In the genomic region with DNA sequence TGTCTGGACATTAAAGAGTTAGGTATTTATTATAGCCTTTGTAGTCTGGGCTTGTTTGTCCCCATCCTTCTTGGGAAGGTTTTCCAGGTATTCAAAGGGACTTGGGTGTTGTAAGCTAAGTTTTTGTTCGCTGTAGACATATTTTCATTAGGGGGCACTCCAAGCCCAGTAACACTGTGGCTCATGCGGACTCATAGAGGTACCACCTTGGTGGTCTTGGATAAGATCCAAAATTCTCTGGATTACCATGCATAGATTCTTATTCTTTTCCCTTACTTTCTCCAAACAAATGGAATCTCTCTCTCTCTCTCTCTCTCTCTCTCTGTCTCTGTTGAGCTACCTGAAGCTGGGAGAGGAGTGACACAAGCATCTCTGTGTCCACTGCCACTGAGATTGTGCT, we compare ENCODE assay signal across 1 cellular context.
TF ChIP-seq lines count a peak whose summit lies in the region.

No MANE protein-coding gene starts in this region.

TF ChIP-seq in WTC11, 78 proteins besides CTCF, POLR2A, EP300 and RAD21 (continued from another document):
- TF ChIP-seq, protein P1, sequence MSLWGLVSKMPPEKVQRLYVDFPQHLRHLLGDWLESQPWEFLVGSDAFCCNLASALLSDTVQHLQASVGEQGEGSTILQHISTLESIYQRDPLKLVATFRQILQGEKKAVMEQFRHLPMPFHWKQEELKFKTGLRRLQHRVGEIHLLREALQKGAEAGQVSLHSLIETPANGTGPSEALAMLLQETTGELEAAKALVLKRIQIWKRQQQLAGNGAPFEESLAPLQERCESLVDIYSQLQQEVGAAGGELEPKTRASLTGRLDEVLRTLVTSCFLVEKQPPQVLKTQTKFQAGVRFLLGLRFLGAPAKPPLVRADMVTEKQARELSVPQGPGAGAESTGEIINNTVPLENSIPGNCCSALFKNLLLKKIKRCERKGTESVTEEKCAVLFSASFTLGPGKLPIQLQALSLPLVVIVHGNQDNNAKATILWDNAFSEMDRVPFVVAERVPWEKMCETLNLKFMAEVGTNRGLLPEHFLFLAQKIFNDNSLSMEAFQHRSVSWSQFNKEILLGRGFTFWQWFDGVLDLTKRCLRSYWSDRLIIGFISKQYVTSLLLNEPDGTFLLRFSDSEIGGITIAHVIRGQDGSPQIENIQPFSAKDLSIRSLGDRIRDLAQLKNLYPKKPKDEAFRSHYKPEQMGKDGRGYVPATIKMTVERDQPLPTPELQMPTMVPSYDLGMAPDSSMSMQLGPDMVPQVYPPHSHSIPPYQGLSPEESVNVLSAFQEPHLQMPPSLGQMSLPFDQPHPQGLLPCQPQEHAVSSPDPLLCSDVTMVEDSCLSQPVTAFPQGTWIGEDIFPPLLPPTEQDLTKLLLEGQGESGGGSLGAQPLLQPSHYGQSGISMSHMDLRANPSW (CRISPR knock-in tag; conservative IDR thresholded peaks at IDR 0.05; ENCODE audit: low read depth), result no peak
- TF ChIP-seq ZNF263 (CRISPR knock-in tag; IDR thresholded peaks at IDR 0.05; ENCODE audit: low read depth) (no peak), ZNF232 (CRISPR knock-in tag; IDR thresholded peaks at IDR 0.05) (no peak), SMAD3 (CRISPR knock-in tag; IDR thresholded peaks at IDR 0.05; ENCODE audit: borderline replicate concordance) (no peak), NFYB (CRISPR knock-in tag; conservative IDR thresholded peaks at IDR 0.05; ENCODE audit: low read depth) (no peak), CREM (CRISPR knock-in tag; IDR thresholded peaks at IDR 0.05) (no peak), GTF2I (CRISPR knock-in tag; conservative IDR thresholded peaks at IDR 0.05) (no peak), CBFB (CRISPR knock-in tag; IDR thresholded peaks at IDR 0.05; ENCODE audit: low read depth) (no peak)
- TF ChIP-seq, protein P2, sequence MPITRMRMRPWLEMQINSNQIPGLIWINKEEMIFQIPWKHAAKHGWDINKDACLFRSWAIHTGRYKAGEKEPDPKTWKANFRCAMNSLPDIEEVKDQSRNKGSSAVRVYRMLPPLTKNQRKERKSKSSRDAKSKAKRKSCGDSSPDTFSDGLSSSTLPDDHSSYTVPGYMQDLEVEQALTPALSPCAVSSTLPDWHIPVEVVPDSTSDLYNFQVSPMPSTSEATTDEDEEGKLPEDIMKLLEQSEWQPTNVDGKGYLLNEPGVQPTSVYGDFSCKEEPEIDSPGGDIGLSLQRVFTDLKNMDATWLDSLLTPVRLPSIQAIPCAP (CRISPR knock-in tag; IDR thresholded peaks at IDR 0.05), result no peak
- TF ChIP-seq, protein P3, sequence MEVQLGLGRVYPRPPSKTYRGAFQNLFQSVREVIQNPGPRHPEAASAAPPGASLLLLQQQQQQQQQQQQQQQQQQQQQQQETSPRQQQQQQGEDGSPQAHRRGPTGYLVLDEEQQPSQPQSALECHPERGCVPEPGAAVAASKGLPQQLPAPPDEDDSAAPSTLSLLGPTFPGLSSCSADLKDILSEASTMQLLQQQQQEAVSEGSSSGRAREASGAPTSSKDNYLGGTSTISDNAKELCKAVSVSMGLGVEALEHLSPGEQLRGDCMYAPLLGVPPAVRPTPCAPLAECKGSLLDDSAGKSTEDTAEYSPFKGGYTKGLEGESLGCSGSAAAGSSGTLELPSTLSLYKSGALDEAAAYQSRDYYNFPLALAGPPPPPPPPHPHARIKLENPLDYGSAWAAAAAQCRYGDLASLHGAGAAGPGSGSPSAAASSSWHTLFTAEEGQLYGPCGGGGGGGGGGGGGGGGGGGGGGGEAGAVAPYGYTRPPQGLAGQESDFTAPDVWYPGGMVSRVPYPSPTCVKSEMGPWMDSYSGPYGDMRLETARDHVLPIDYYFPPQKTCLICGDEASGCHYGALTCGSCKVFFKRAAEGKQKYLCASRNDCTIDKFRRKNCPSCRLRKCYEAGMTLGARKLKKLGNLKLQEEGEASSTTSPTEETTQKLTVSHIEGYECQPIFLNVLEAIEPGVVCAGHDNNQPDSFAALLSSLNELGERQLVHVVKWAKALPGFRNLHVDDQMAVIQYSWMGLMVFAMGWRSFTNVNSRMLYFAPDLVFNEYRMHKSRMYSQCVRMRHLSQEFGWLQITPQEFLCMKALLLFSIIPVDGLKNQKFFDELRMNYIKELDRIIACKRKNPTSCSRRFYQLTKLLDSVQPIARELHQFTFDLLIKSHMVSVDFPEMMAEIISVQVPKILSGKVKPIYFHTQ (CRISPR knock-in tag; IDR thresholded peaks at IDR 0.05), result no peak
- TF ChIP-seq, protein P4, sequence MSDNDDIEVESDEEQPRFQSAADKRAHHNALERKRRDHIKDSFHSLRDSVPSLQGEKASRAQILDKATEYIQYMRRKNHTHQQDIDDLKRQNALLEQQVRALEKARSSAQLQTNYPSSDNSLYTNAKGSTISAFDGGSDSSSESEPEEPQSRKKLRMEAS (CRISPR knock-in tag; IDR thresholded peaks at IDR 0.05), result no peak
- TF ChIP-seq, protein P5, sequence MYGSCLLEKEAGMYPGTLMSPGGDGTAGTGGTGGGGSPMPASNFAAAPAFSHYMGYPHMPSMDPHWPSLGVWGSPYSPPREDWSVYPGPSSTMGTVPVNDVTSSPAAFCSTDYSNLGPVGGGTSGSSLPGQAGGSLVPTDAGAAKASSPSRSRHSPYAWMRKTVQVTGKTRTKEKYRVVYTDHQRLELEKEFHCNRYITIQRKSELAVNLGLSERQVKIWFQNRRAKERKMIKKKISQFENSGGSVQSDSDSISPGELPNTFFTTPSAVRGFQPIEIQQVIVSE (CRISPR knock-in tag; IDR thresholded peaks at IDR 0.05; ENCODE audit: borderline replicate concordance), result no peak
